ENCODE assay signal across 10 cellular contexts in genomic region chr4:81003549-81004240, GRCh38. TPM values are rescaled to one million over a fixed set of nuclear protein-coding genes. Genes with fewer than 3 reads are reported as not detected.
DNase-seq lines count a peak whose midpoint lies in the region; ATAC-seq and TF ChIP-seq lines count a peak whose summit lies in the region.
"Had no signal": no experiment of that assay in that cellular context is flagged by ENCODE, and none has a peak within 500 bp of the region (broad histone marks: within the 10 kb centered on the region; RNA-seq: fewer than 3 reads in every experiment).

No MANE protein-coding gene starts in this region.

- H3K9me2 ChIP-seq in SU-DHL-6 (replicated peaks; ENCODE audit: insufficient read depth, low read length) (no peaks in the 10 kb centered on the region), hepatocyte (replicated peaks; ENCODE audit: insufficient read depth) (no peaks in the 10 kb centered on the region)

- no peak for TF ChIP-seq POLR2A in heart left ventricle (IDR thresholded peaks at IDR 0.05)

- H3K9ac ChIP-seq in SU-DHL-6 (ENCODE audit: low read length), result no peak overlapping the region
- H3K9ac ChIP-seq: parathyroid adenoma had no signal

- H3K4me1 ChIP-seq in heart left ventricle (no peaks in the 10 kb centered on the region), hepatocyte (ENCODE audit: insufficient read depth) (no peaks in the 10 kb centered on the region)
- H3K4me1 ChIP-seq: body of pancreas, parathyroid adenoma had no signal

- peak; percentile 100 for ATAC-seq in GM18498 (IDR thresholded peaks at IDR 0.05; ENCODE audit: unreplicated experiment)
- ATAC-seq in GM19468 (IDR thresholded peaks at IDR 0.05; ENCODE audit: extremely low read depth, unreplicated experiment), result peak; percentile 99
- peak; percentile 61 for ATAC-seq in HG03039 (IDR thresholded peaks at IDR 0.05; ENCODE audit: unreplicated experiment)
- ATAC-seq in heart left ventricle, result no peak
- ATAC-seq: body of pancreas had no signal

- peak overlapping the region; percentile 38 for H2AFZ ChIP-seq in SU-DHL-6 (ENCODE audit: low read depth, low read length, severe bottlenecking)
- no peak overlapping the region for H2AFZ ChIP-seq in hepatocyte
- H2AFZ ChIP-seq: parathyroid adenoma had no signal

- DNase-seq in heart left ventricle (no peak), NCI-H524 treated with DMSO at 0.1 percent for 48 hours (lab: John Stamatoyannopoulos, UW) (no peak), hepatocyte (ENCODE audit: low spot score) (no peak), posterior vena cava (ENCODE audit: low spot score) (no peak)
- DNase-seq: body of pancreas had no signal

- peak overlapping the region; percentile 80 for H3K27ac ChIP-seq in SU-DHL-6 (ENCODE audit: low read depth, low read length)
- H3K27ac ChIP-seq in heart left ventricle, result no peak overlapping the region
- H3K27ac ChIP-seq in hepatocyte, result no peak overlapping the region
- H3K27ac ChIP-seq: body of pancreas, parathyroid adenoma had no signal

- H3F3A ChIP-seq in SU-DHL-6 (ENCODE audit: insufficient read depth), result no peaks in the 10 kb centered on the region; the same call in 1 of the 2 replicates

- H3K36me3 ChIP-seq in SU-DHL-6 (ENCODE audit: low read length) (no peaks in the 10 kb centered on the region), heart left ventricle (no peaks in the 10 kb centered on the region), hepatocyte (replicated peaks; ENCODE audit: insufficient read depth, low read depth) (no peaks in the 10 kb centered on the region)

- H3K79me2 ChIP-seq in SU-DHL-6 (ENCODE audit: insufficient read depth, low read length), result no peaks in the 10 kb centered on the region
- H3K79me2 ChIP-seq in hepatocyte, result no peaks in the 10 kb centered on the region
- H3K79me2 ChIP-seq: parathyroid adenoma had no signal

- H3K9me3 ChIP-seq in SU-DHL-6 (ENCODE audit: insufficient read depth, low read length), result no peaks in the 10 kb centered on the region
- no peaks in the 10 kb centered on the region for H3K9me3 ChIP-seq in heart left ventricle
- H3K9me3 ChIP-seq in hepatocyte (ENCODE audit: low read depth), result no peaks in the 10 kb centered on the region
- H3K9me3 ChIP-seq: body of pancreas had no signal

- no peaks in the 10 kb centered on the region for H4K20me1 ChIP-seq in SU-DHL-6 (ENCODE audit: low read depth, low read length)
- no peaks in the 10 kb centered on the region for H4K20me1 ChIP-seq in hepatocyte (ENCODE audit: insufficient read depth, poor library complexity, severe bottlenecking)

- intact Hi-C loops in heart left ventricle (cut with DNase I), result no loop called here
- intact Hi-C loops in posterior vena cava (cut with DNase I), result no loop called here

- TF ChIP-seq CTCF in SU-DHL-6 (IDR thresholded peaks at IDR 0.05; ENCODE audit: insufficient read depth, low read length, poor library complexity, severe bottlenecking), result no peak
- no peak for TF ChIP-seq CTCF in heart left ventricle (IDR thresholded peaks at IDR 0.05)
- TF ChIP-seq CTCF in hepatocyte (IDR thresholded peaks at IDR 0.05; ENCODE audit: poor library complexity), result no peak

- H3K4me3 ChIP-seq in SU-DHL-6 (ENCODE audit: insufficient read depth, low read length, poor library complexity, severe bottlenecking) (no peak overlapping the region), heart left ventricle (no peak overlapping the region), hepatocyte (no peak overlapping the region)
- H3K4me3 ChIP-seq: body of pancreas had no signal

- WGBS in heart left ventricle, 4 donors, result 30 to 34% (median 32%) methylated on average over 2 to 3 of the region's 3 CpGs
- 40% methylated on average over 3 of the region's 3 CpGs for WGBS in hepatocyte (ENCODE audit: low lambda C conversion rate, missing lambda C conversion rate)

- H3K27me3 ChIP-seq in SU-DHL-6 (ENCODE audit: low read length) (no peaks in the 10 kb centered on the region), heart left ventricle (no peaks in the 10 kb centered on the region), hepatocyte (no peaks in the 10 kb centered on the region)
- H3K27me3 ChIP-seq: body of pancreas had no signal

- H3K4me2 ChIP-seq in SU-DHL-6 (ENCODE audit: low read depth, low read length, poor library complexity, severe bottlenecking), result peak overlapping the region; percentile 43
- no peak overlapping the region for H3K4me2 ChIP-seq in hepatocyte

RNA-seq across cellular contexts. Expression of gene BMP3, which starts 26.8 kb away (rescaled TPM):
- total RNA-seq in heart left ventricle, result 1 to 10 TPM in 1 of 9 donors, under 1 TPM in 1, not detected in 7; 0.04 to 3.7 TPM
- not detected for polyA plus RNA-seq in heart left ventricle
- 7.1 and 7.7 TPM in 2 replicates for total RNA-seq in hepatocyte
- polyA plus RNA-seq in hepatocyte, result 2.6 and 2.9 TPM in 2 replicates
- under 1 TPM; 0.29 to 0.88 TPM for total RNA-seq in posterior vena cava

Comparison
In these comparisons a context has a peak if more than half of its experiments do, and no peak if none do; other contexts are left out.
1. ATAC-seq: peak in GM18498 (single experiment), GM19468 (single experiment) and HG03039 (single experiment); none in heart left ventricle (0 of 4).